15 cellular contexts compared by ENCODE assay signal in genomic region chr11:130798280-130798679, GRCh38.
DNase-seq lines count a peak whose midpoint lies in the region; ATAC-seq and TF ChIP-seq lines count a peak whose summit lies in the region.
"Had no signal": no experiment of that assay in that cellular context is flagged by ENCODE, and none has a peak within 500 bp of the region (broad histone marks: within the 10 kb centered on the region; RNA-seq: fewer than 3 reads in every experiment).

No MANE protein-coding gene starts in this region.

- H3K4me1 Mint-ChIP-seq in type B pancreatic cell (ENCODE audit: unreplicated experiment): peaks cover 5% of the 10 kb centered on the region
- H3K4me1 Mint-ChIP-seq: activated CD4-positive, alpha-beta T cell treated with anti-CD3 and anti-CD28 coated beads, Interleukin-2, amount 10 ng/mL, durations not matched to agents 24 days and 14 days had no signal

- no peak overlapping the region for H3K27ac Mint-ChIP-seq in type B pancreatic cell
- H3K27ac Mint-ChIP-seq: activated CD4-positive, alpha-beta T cell treated with anti-CD3 and anti-CD28 coated beads, Interleukin-2, amount 10 ng/mL, durations not matched to agents 24 days and 14 days; activated T-helper 1 cell treated with anti-CD3 and anti-CD28 coated beads, Interleukin-12 subunit alpha, Interleukin-12 subunit beta, Interleukin-2, Interleukin-4 antibody, amounts not matched to agents 30 ng/mL and 10 ng/mL and 1 ng/mL, durations not matched to agents 14 hours and 24 hours and 36 hours; natural killer cell treated with Interleukin-12 subunit alpha and Interleukin-12 subunit beta and Interleukin-15 and Interleukin-18, amount 100 ng/mL, for 72 hours had no signal

- no peak overlapping the region for H3K4me3 ChIP-seq in epithelial cell of proximal tubule (ENCODE audit: low read depth, low read length)
- H3K4me3 ChIP-seq: esophagus squamous epithelium had no signal

- ATAC-seq in GM18868 (IDR thresholded peaks at IDR 0.05; ENCODE audit: unreplicated experiment) (no peak), HG03442 (IDR thresholded peaks at IDR 0.05; ENCODE audit: unreplicated experiment) (no peak)
- ATAC-seq: HCT116; natural killer cell treated with Interleukin-12 subunit alpha and Interleukin-12 subunit beta and Interleukin-15 and Interleukin-18, amount 100 ng/mL, for 72 hours had no signal

- peaks cover 2% of the 10 kb centered on the region for H3K27me3 Mint-ChIP-seq in type B pancreatic cell

- CTCF ChIA-PET in RWPE1 (lab: Yijun Ruan, JAX): interaction anchor here (0.7 kb wide), 1 partner anchor 10 kb away, joined by 3 read pairs; no protein-coding TSS in a partner anchor

- H3K27ac ChIP-seq in RWPE1: no peak overlapping the region
- H3K27ac ChIP-seq: esophagus squamous epithelium had no signal

- peaks cover 11% of the 10 kb centered on the region for H3K9me3 Mint-ChIP-seq in type B pancreatic cell
- H3K9me3 Mint-ChIP-seq: activated CD4-positive, alpha-beta T cell treated with anti-CD3 and anti-CD28 coated beads, Interleukin-2, amount 10 ng/mL, durations not matched to agents 24 days and 14 days; activated T-helper 1 cell treated with anti-CD3 and anti-CD28 coated beads, Interleukin-12 subunit alpha, Interleukin-12 subunit beta, Interleukin-2, Interleukin-4 antibody, amounts not matched to agents 30 ng/mL and 10 ng/mL and 1 ng/mL, durations not matched to agents 14 hours and 24 hours and 36 hours; natural killer cell treated with Interleukin-12 subunit alpha and Interleukin-12 subunit beta and Interleukin-15 and Interleukin-18, amount 100 ng/mL, for 72 hours had no signal

- H3K4me3 Mint-ChIP-seq in type B pancreatic cell: no peak overlapping the region
- H3K4me3 Mint-ChIP-seq: activated CD4-positive, alpha-beta T cell treated with anti-CD3 and anti-CD28 coated beads, Interleukin-2, amount 10 ng/mL, durations not matched to agents 24 days and 14 days; activated T-helper 1 cell treated with anti-CD3 and anti-CD28 coated beads, Interleukin-12 subunit alpha, Interleukin-12 subunit beta, Interleukin-2, Interleukin-4 antibody, amounts not matched to agents 30 ng/mL and 10 ng/mL and 1 ng/mL, durations not matched to agents 14 hours and 24 hours and 36 hours; natural killer cell treated with Interleukin-12 subunit alpha and Interleukin-12 subunit beta and Interleukin-15 and Interleukin-18, amount 100 ng/mL, for 72 hours had no signal

- POLR2A ChIA-PET in RWPE1 (lab: Yijun Ruan, JAX; ENCODE audit: low non-redundant PET): no interaction called here

- H3K36me3 Mint-ChIP-seq in type B pancreatic cell: no peaks in the 10 kb centered on the region
- H3K36me3 Mint-ChIP-seq: natural killer cell treated with Interleukin-12 subunit alpha and Interleukin-12 subunit beta and Interleukin-15 and Interleukin-18, amount 100 ng/mL, for 72 hours had no signal

- TF ChIP-seq CTCF in RWPE1 (conservative IDR thresholded peaks at IDR 0.05; ENCODE audit: low read depth): no peak
- TF ChIP-seq CTCF in epithelial cell of proximal tubule (conservative IDR thresholded peaks at IDR 0.05; ENCODE audit: low read depth, low read length): no peak
- TF ChIP-seq CTCF in type B pancreatic cell (conservative IDR thresholded peaks at IDR 0.05): no peak

- DNase-seq in GM04504 (ENCODE audit: low read depth) (peak; percentile 92), RWPE1 (ENCODE audit: low spot score) (peak; percentile 84), epithelial cell of proximal tubule (ENCODE audit: low read depth) (peak; percentile 88), renal cortical epithelial cell (ENCODE audit: low read depth) (peak; percentile 96), type B pancreatic cell (ENCODE audit: extremely low spot score, unreplicated experiment) (no peak), SIG-M5 treated with dmso at 0.1 percent for 504 hours (lab: John Stamatoyannopoulos, UW; ENCODE audit: unreplicated experiment) (no peak)
- DNase-seq: activated CD4-positive, alpha-beta T cell treated with anti-CD3 and anti-CD28 coated beads, Interleukin-2, amount 10 ng/mL, durations not matched to agents 24 days and 14 days; Caco-2; central memory CD4-positive, alpha-beta T cell; esophagus squamous epithelium had no signal

Comparison
In these comparisons a context has a peak if more than half of its experiments do, and no peak if none do; other contexts are left out.
1. DNase-seq: peak in GM04504 (single experiment), RWPE1 (single experiment), epithelial cell of proximal tubule (single experiment) and renal cortical epithelial cell (single experiment); none in type B pancreatic cell (single experiment) and SIG-M5 treated with dmso at 0.1 percent for 504 hours (single experiment).